Comparison of ENCODE assay signal across 8 cellular contexts in genomic region chr2:154375625-154376020, GRCh38.
DNase-seq lines count a peak whose midpoint lies in the region; ATAC-seq and TF ChIP-seq lines count a peak whose summit lies in the region.

No MANE protein-coding gene starts in this region.

- no peak for ATAC-seq in GM18907 (IDR thresholded peaks at IDR 0.05; ENCODE audit: unreplicated experiment)

- H3K27ac ChIP-seq in uterus: no peak overlapping the region

- peak in 3 of 4 experiments; percentile 21 to 33 (median 25) for TF ChIP-seq CTCF in uterus (IDR thresholded peaks at IDR 0.05)

- DNase-seq in GM04504 (ENCODE audit: low read depth) (peak; percentile 18), NCI-H1092 treated with DMSO at 0.1 percent for 48 hours (lab: John Stamatoyannopoulos, UW) (peak; percentile 36), SW480 (ENCODE audit: low spot score) (peak; percentile 68), iPS DF 4.7 (ENCODE audit: extremely low read depth, low spot score) (peak; percentile 53), uterus (no peak), AG08396 (ENCODE audit: low spot score) (no peak), GM19240 (ENCODE audit: insufficient read length, low spot score) (no peak)

- intact Hi-C loops in uterus (cut with DNase I; ENCODE audit: low total_unique reads): no loop called here

- no peaks in the 10 kb centered on the region for H3K27me3 ChIP-seq in uterus

- no peak for TF ChIP-seq POLR2A in uterus (IDR thresholded peaks at IDR 0.05)

- no peaks in the 10 kb centered on the region for H3K4me1 ChIP-seq in uterus

- H3K36me3 ChIP-seq in uterus: no peaks in the 10 kb centered on the region

- H3K4me3 ChIP-seq in uterus: no peak overlapping the region

- no peaks in the 10 kb centered on the region for H3K9me3 ChIP-seq in uterus

Comparison
In these comparisons a context has a peak if more than half of its experiments do, and no peak if none do; other contexts are left out.
1. DNase-seq: peak in GM04504 (single experiment), NCI-H1092 treated with DMSO at 0.1 percent for 48 hours (single experiment), SW480 (single experiment) and iPS DF 4.7 (single experiment); none in uterus (0 of 2), AG08396 (single experiment) and GM19240 (single experiment).